1 cellular context compared by ENCODE assay signal in the genomic region with DNA sequence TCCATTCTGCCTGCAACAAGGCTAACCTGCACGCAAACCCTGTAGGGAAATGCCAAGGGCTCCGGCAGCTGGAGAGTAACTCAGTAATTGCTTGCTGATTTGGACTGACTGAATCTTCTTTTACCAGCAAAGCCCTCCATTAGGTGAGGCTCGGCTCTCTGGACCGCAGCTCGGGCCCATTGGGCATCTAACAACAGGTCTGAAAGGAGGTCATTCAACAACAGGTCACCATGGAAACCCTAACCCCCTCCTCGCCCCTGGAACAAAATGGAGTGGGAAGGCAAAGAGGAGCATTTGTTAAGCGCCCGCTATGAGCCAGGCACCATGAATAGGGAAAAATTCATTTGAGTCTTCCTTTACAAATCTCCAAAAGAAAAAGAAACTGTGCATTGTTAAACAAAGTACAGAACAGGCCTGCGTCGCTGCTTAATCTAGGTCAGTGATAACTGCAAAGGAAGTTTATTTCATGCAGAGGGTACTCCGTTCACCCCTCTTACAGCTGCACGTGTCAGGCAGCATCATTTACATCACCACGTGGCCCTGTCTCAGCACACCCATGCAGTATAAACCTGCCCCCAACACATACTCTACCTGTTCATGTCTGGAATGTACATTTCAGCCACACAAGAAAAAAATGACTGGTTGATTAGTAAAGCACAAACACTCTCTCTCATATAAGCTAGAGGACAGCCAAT.
TF ChIP-seq lines count a peak whose summit lies in the region.

No MANE protein-coding gene starts in this region.

TF ChIP-seq in GM23338, 12 proteins besides CTCF, POLR2A, EP300 and RAD21 (continued from another document):
- TF ChIP-seq ZNF331 (CRISPR knock-in tag; IDR thresholded peaks at IDR 0.05; ENCODE audit: low read depth) = no peak
- no peak for TF ChIP-seq ZNF114 (CRISPR knock-in tag; IDR thresholded peaks at IDR 0.05)
- TF ChIP-seq EZH2phosphoT487 (IDR thresholded peaks at IDR 0.05; ENCODE audit: unreplicated experiment) = no peak
- TF ChIP-seq, protein P1, sequence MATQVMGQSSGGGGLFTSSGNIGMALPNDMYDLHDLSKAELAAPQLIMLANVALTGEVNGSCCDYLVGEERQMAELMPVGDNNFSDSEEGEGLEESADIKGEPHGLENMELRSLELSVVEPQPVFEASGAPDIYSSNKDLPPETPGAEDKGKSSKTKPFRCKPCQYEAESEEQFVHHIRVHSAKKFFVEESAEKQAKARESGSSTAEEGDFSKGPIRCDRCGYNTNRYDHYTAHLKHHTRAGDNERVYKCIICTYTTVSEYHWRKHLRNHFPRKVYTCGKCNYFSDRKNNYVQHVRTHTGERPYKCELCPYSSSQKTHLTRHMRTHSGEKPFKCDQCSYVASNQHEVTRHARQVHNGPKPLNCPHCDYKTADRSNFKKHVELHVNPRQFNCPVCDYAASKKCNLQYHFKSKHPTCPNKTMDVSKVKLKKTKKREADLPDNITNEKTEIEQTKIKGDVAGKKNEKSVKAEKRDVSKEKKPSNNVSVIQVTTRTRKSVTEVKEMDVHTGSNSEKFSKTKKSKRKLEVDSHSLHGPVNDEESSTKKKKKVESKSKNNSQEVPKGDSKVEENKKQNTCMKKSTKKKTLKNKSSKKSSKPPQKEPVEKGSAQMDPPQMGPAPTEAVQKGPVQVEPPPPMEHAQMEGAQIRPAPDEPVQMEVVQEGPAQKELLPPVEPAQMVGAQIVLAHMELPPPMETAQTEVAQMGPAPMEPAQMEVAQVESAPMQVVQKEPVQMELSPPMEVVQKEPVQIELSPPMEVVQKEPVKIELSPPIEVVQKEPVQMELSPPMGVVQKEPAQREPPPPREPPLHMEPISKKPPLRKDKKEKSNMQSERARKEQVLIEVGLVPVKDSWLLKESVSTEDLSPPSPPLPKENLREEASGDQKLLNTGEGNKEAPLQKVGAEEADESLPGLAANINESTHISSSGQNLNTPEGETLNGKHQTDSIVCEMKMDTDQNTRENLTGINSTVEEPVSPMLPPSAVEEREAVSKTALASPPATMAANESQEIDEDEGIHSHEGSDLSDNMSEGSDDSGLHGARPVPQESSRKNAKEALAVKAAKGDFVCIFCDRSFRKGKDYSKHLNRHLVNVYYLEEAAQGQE (IDR thresholded peaks at IDR 0.05; ENCODE audit: unreplicated experiment) = no peak
- no peak for TF ChIP-seq JUNB (IDR thresholded peaks at IDR 0.05; ENCODE audit: unreplicated experiment)
- TF ChIP-seq, protein P2, sequence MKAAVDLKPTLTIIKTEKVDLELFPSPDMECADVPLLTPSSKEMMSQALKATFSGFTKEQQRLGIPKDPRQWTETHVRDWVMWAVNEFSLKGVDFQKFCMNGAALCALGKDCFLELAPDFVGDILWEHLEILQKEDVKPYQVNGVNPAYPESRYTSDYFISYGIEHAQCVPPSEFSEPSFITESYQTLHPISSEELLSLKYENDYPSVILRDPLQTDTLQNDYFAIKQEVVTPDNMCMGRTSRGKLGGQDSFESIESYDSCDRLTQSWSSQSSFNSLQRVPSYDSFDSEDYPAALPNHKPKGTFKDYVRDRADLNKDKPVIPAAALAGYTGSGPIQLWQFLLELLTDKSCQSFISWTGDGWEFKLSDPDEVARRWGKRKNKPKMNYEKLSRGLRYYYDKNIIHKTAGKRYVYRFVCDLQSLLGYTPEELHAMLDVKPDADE (IDR thresholded peaks at IDR 0.05) = no peak
